ENCODE assay signal across 27 cellular contexts in the genomic region with DNA sequence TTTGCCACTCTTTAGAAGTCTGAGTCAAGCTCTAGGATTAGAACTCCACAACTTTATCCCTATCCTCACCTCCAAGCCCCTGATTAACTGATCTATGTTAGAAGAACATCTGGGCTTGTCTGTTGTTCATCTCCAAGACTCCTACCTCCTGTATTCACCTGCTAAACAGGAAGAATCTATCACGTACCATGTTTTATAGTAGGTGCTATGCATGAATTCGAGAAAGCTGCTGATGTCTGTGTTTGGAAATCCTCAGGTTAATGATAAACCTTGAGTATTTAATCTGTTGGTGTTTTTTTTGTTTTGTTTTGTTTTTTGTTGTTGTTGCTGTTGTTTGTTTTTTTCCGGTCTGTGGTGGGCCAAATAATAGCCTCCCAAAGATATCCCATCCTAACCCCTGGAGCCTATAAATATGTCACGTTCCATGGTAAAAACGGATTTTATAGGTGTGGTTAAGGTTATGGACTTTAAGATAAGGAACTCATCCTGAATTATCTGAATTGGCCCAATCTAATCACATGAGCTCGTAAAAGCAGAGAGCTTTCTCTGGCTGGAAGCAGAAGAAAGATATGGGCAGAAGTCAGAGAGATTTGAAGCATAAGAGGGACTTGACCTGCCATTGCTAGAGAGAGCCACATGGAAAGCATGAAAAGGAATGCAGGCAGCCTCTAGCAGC.
DNase-seq lines count a peak whose midpoint lies in the region; ATAC-seq, FAIRE-seq and TF ChIP-seq lines count a peak whose summit lies in the region.
"Had no signal": no experiment of that assay in that cellular context is flagged by ENCODE, and none has a peak within 500 bp of the region (broad histone marks: within the 10 kb centered on the region; RNA-seq: fewer than 3 reads in every experiment).

No MANE protein-coding gene starts in this region.

- TF ChIP-seq CTCF in Caco-2 (IDR thresholded peaks at IDR 0.05; ENCODE audit: insufficient read depth in 1 of 2, low read depth in 1 of 2, low read length in 1 of 2, severe bottlenecking in 1 of 2, unreplicated experiment in 1 of 2) (no peak), mucosa of descending colon (IDR thresholded peaks at IDR 0.05) (no peak), heart left ventricle (IDR thresholded peaks at IDR 0.05) (no peak)

- H3K4me1 ChIP-seq in Caco-2: no peaks in the 10 kb centered on the region
- H3K4me1 ChIP-seq in mucosa of descending colon (ENCODE audit: low read depth): no peaks in the 10 kb centered on the region
- H3K4me1 ChIP-seq in heart left ventricle: no peaks in the 10 kb centered on the region
- H3K4me1 ChIP-seq: BE2C, SJSA1 had no signal

- H3K36me3 ChIP-seq in Caco-2 (ENCODE audit: control insufficient read depth, insufficient read depth, low read length): no peaks in the 10 kb centered on the region
- H3K36me3 ChIP-seq in mucosa of descending colon (ENCODE audit: low read depth): no peaks in the 10 kb centered on the region
- no peaks in the 10 kb centered on the region for H3K36me3 ChIP-seq in heart left ventricle
- H3K36me3 ChIP-seq: BE2C, SJSA1 had no signal

- no peaks in the 10 kb centered on the region for H3K9me3 ChIP-seq in Caco-2
- no peaks in the 10 kb centered on the region for H3K9me3 ChIP-seq in mucosa of descending colon
- no peaks in the 10 kb centered on the region for H3K9me3 ChIP-seq in heart left ventricle
- H3K9me3 ChIP-seq: BE2C, SJSA1 had no signal

- ATAC-seq in mucosa of descending colon: peak; percentile 99
- no peak for ATAC-seq in heart left ventricle
- ATAC-seq in stimulated activated effector memory CD8-positive, alpha-beta T cell treated with anti-CD3 and anti-CD28 coated beads, Interleukin-12 subunit alpha, Interleukin-12 subunit beta, amount 100 ng/mL, for 72 hours: no peak
- ATAC-seq: PC-3, Right ventricle myocardium inferior had no signal

- H3K4me3 ChIP-seq in Caco-2 (ENCODE audit: low read depth, low read length) (no peak overlapping the region), mucosa of descending colon (no peak overlapping the region), heart left ventricle (no peak overlapping the region)
- H3K4me3 ChIP-seq: SJSA1 had no signal

- peak overlapping the region; percentile 43 for H3K4me3 Mint-ChIP-seq in Caco-2 (ENCODE audit: unreplicated experiment)
- H3K4me3 Mint-ChIP-seq in stimulated activated effector memory CD8-positive, alpha-beta T cell treated with anti-CD3 and anti-CD28 coated beads, Interleukin-12 subunit alpha, Interleukin-12 subunit beta, amount 100 ng/mL, for 72 hours: no peak overlapping the region
- H3K4me3 Mint-ChIP-seq: CD14-positive monocyte; CD8-positive, alpha-beta memory T cell had no signal

- no peaks in the 10 kb centered on the region for H3K9me3 Mint-ChIP-seq in Caco-2 (ENCODE audit: unreplicated experiment)
- no peaks in the 10 kb centered on the region for H3K9me3 Mint-ChIP-seq in stimulated activated effector memory CD8-positive, alpha-beta T cell treated with anti-CD3 and anti-CD28 coated beads, Interleukin-12 subunit alpha, Interleukin-12 subunit beta, amount 100 ng/mL, for 72 hours
- H3K9me3 Mint-ChIP-seq: CD8-positive, alpha-beta memory T cell had no signal

- no peaks in the 10 kb centered on the region for H3K4me1 Mint-ChIP-seq in Caco-2 (ENCODE audit: low read depth, unreplicated experiment)
- H3K4me1 Mint-ChIP-seq in stimulated activated effector memory CD8-positive, alpha-beta T cell treated with anti-CD3 and anti-CD28 coated beads, Interleukin-12 subunit alpha, Interleukin-12 subunit beta, amount 100 ng/mL, for 72 hours: no peaks in the 10 kb centered on the region

- H3K27me3 ChIP-seq in Caco-2 (replicated peaks; ENCODE audit: control insufficient read depth, insufficient read depth, low read length): no peaks in the 10 kb centered on the region
- peaks cover 0 to 15% (median 0%) of the 10 kb centered on the region in 9 donors for H3K27me3 ChIP-seq in heart left ventricle
- H3K27me3 ChIP-seq: BE2C, SJSA1 had no signal

- DNase-seq in Caco-2 (peak; percentile 18 to 40), LoVo (ENCODE audit: low spot score) (peak; percentile 31), mucosa of descending colon (peak in 1 of 3 donors; percentile 22), heart left ventricle (no peak), NCI-H2081 treated with DMSO at 0.1 percent for 48 hours (lab: John Stamatoyannopoulos, UW) (no peak)
- DNase-seq in stimulated activated effector memory CD8-positive, alpha-beta T cell treated with anti-CD3 and anti-CD28 coated beads, Interleukin-12 subunit alpha, Interleukin-12 subunit beta, amount 100 ng/mL, for 72 hours (ENCODE audit: low spot score in 2 of 2): no peak
- DNase-seq: 8988T; ACHN; BE2C; Calu3; CD8-positive, alpha-beta memory T cell; DMS79 treated with DMSO at 0.1 percent for 48 hours; GF-D8; NCI-H1105; NCI-H1436 treated with DMSO at 0.1 percent for 48 hours; NCI-H187 treated with DMSO at 0.1 percent for 48 hours; NCI-H2107; NCI-H446; NCI-H524 treated with DMSO at 0.1 percent for 48 hours; NCI-H774; PC-3 had no signal

- no TSS peak for BruUV-seq in Caco-2 (replicated peaks; lab: Mats Ljungman, UMichigan)

- no peak for TF ChIP-seq POLR2A in heart left ventricle (IDR thresholded peaks at IDR 0.05)

- WGBS in heart left ventricle, 4 donors: 59 to 65% (median 63%) methylated on average over 6 of the region's 6 CpGs

- no peak overlapping the region for H3K27ac Mint-ChIP-seq in Caco-2 (ENCODE audit: unreplicated experiment)
- H3K27ac Mint-ChIP-seq in stimulated activated effector memory CD8-positive, alpha-beta T cell treated with anti-CD3 and anti-CD28 coated beads, Interleukin-12 subunit alpha, Interleukin-12 subunit beta, amount 100 ng/mL, for 72 hours: no peak overlapping the region
- H3K27ac Mint-ChIP-seq: CD14-positive monocyte; CD8-positive, alpha-beta memory T cell had no signal

- H3K36me3 Mint-ChIP-seq in Caco-2 (ENCODE audit: insufficient read depth, unreplicated experiment): no peaks in the 10 kb centered on the region
- no peaks in the 10 kb centered on the region for H3K36me3 Mint-ChIP-seq in stimulated activated effector memory CD8-positive, alpha-beta T cell treated with anti-CD3 and anti-CD28 coated beads, Interleukin-12 subunit alpha, Interleukin-12 subunit beta, amount 100 ng/mL, for 72 hours
- H3K36me3 Mint-ChIP-seq: CD14-positive monocyte; CD8-positive, alpha-beta memory T cell had no signal

- no peak overlapping the region for H3K27ac ChIP-seq in heart left ventricle
- H3K27ac ChIP-seq: SJSA1 had no signal

- intact Hi-C loops in Caco-2 (cut with micrococcal nuclease; ENCODE audit: unreplicated experiment) (no loop called here), mucosa of descending colon (cut with DNase I, micrococcal nuclease) (no loop called here), heart left ventricle (cut with DNase I) (no loop called here)

- POLR2A ChIA-PET in Caco-2 (lab: Charles Lee): interaction anchor here (0.5 kb wide), 1 partner anchor 154 kb away, joined by 4 read pairs; no protein-coding TSS in a partner anchor

- no peaks in the 10 kb centered on the region for H3K27me3 Mint-ChIP-seq in Caco-2 (ENCODE audit: insufficient read depth, unreplicated experiment)

- CTCF ChIA-PET in Caco-2 (lab: Charles Lee): no interaction called here

- peak; percentile 93 for FAIRE-seq in colon (lab: Jason Lieb, UNC)
- FAIRE-seq: H54, HTR-8/SVneo had no signal

Comparison
In these comparisons a context has a peak if more than half of its experiments do, and no peak if none do; other contexts are left out.
1. DNase-seq: peak in Caco-2 (2 of 2) and LoVo (single experiment); none in heart left ventricle (0 of 5), stimulated activated effector memory CD8-positive, alpha-beta T cell treated with anti-CD3 and anti-CD28 coated beads, Interleukin-12 subunit alpha, Interleukin-12 subunit beta, amount 100 ng/mL, for 72 hours (0 of 2) and NCI-H2081 treated with DMSO at 0.1 percent for 48 hours (single experiment).